In genomic region chr11:86468169-86468568, GRCh38 we compare ENCODE assay signal across 33 cellular contexts.
"Had no signal": no experiment of that assay in that cellular context is flagged by ENCODE, and none has a peak within 500 bp of the region (broad histone marks: within the 10 kb centered on the region; RNA-seq: fewer than 3 reads in every experiment).

No MANE protein-coding gene starts in this region.

- H3K4me1 ChIP-seq: adrenal gland, body of pancreas, colonic mucosa had no signal

- DNase-seq: activated CD4-positive, alpha-beta memory T cell treated with anti-CD3 and anti-CD28 coated beads for 36 hours; activated CD4-positive, alpha-beta T cell treated with anti-CD3 and anti-CD28 coated beads for 36 hours; activated CD4-positive, alpha-beta T cell treated with anti-CD3 and anti-CD28 coated beads, Interleukin-2, amount 10 ng/mL, durations not matched to agents 24 days and 14 days; activated CD4-positive, CD25-positive, alpha-beta regulatory T cell; activated CD4-positive, CD25-positive, alpha-beta regulatory T cell treated with anti-CD3 and anti-CD28 coated beads, Interleukin-2, amount 50 U/mL, for 72 hours; activated CD8-positive, alpha-beta memory T cell treated with anti-CD3 and anti-CD28 coated beads, Interleukin-2, amount 10 ng/mL, durations not matched to agents 7 days and 5 days; activated CD8-positive, alpha-beta memory T cell treated with anti-CD3 and anti-CD28 coated beads, Interleukin-2, amount 50 U/mL, for 4 hours; activated CD8-positive, alpha-beta T cell treated with anti-CD3 and anti-CD28 coated beads, Interleukin-2, amount 10 ng/mL, durations not matched to agents 7 days and 5 days; activated effector memory CD4-positive, alpha-beta T cell treated with anti-CD3 and anti-CD28 coated beads, Interleukin-2, amount 50 U/mL, for 16 hours; activated naive CD4-positive, alpha-beta T cell treated with anti-CD3 and anti-CD28 coated beads for 36 hours; activated naive CD8-positive, alpha-beta T cell treated with anti-CD3 and anti-CD28 coated beads for 36 hours; activated naive CD8-positive, alpha-beta T cell treated with anti-CD3 and anti-CD28 coated beads, Interleukin-2, amount 50 U/mL, for 24 hours; activated T-cell treated with anti-CD3 and anti-CD28 coated beads, Interleukin-2, amount 50 U/mL, for 1 hour; activated T-cell treated with anti-CD3 and anti-CD28 coated beads, Interleukin-2, amount 50 U/mL, for 48 hours; adrenal gland; amygdala; aorta; body of pancreas; caudate nucleus; cerebellar nuclear complex; colonic mucosa; effector CD8-positive, alpha-beta T cell; foreskin keratinocyte; gastrocnemius medialis; glutamatergic neuron; heart left ventricle; T-helper 1 cell; T-helper 17 cell; T1000 had no signal

- H3K27ac ChIP-seq: adrenal gland, body of pancreas, colonic mucosa, epithelial cell of prostate, foreskin keratinocyte, gastrocnemius medialis, heart left ventricle had no signal

- H3K4me3 ChIP-seq: adrenal gland, body of pancreas, colonic mucosa, gastrocnemius medialis, heart left ventricle had no signal

- ATAC-seq: activated CD4-positive, alpha-beta T cell treated with anti-CD3 and anti-CD28 coated beads for 36 hours; activated CD8-positive, alpha-beta memory T cell treated with anti-CD3 and anti-CD28 coated beads, Interleukin-2, amount 10 ng/mL, durations not matched to agents 7 days and 5 days; activated CD8-positive, alpha-beta T cell treated with anti-CD3 and anti-CD28 coated beads, Interleukin-2, amount 10 ng/mL, durations not matched to agents 7 days and 5 days; activated naive CD8-positive, alpha-beta T cell treated with anti-CD3 and anti-CD28 coated beads, Interleukin-2, amount 50 U/mL, for 24 hours; body of pancreas; esophagus mucosa; foreskin keratinocyte; gastrocnemius medialis; heart left ventricle; T-helper 17 cell had no signal

- H3K36me3 ChIP-seq: adrenal gland, colonic mucosa, gastrocnemius medialis had no signal

- H3K27me3 ChIP-seq: adrenal gland, body of pancreas, colonic mucosa, foreskin keratinocyte, gastrocnemius medialis, heart left ventricle had no signal

- H3K9me3 ChIP-seq: adrenal gland, body of pancreas, colonic mucosa, gastrocnemius medialis, heart left ventricle had no signal

- FAIRE-seq: endometrium, endothelial cell of umbilical vein had no signal
